1 cellular context compared by ENCODE assay signal in the genomic region with DNA sequence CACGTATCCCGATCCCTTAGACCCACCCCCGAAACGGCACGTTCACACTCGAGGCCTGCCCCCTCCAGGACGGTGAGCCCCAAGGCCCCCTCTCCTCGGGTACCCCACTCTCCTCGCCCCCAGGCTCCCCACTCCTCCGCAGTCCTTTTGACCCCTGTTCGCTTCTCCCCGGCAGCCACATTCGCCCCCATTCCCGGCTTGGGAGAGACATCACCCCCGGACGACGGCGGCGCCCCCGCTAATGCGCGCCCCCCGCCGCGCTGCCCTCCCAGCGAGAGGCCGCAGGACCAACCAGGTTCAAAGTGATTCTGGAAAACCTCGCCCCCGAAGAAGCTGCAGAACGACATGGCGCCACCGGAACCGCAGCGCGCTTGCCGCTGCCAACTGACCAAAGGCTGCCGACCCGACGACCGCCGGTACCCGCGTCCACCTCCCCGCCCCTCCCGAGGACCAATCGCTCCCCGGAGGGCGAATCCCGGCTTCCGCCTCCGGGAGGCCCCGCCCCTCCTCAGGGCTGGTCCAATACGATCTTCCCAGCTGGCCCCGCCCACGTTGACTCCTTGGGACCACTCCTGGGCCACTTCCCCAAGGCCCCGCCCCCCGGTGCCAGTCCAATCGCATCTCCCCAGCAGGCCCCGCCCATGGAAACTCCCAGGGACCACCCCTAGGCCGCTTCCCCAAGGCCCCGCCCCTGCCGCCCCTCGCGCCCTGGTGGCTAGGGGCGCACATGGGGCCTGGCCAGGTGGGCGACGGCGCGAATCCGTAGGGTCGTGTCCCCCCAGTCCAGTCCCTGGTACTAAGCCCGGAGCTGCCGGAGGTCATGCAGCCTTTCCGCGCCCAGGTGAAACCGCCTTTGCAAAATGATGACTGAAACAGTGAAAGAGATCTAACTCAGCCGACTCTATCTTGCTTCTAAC.
TF ChIP-seq lines count a peak whose summit lies in the region.

A gene with protein sequence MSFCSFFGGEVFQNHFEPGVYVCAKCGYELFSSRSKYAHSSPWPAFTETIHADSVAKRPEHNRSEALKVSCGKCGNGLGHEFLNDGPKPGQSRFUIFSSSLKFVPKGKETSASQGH (minus strand): TSS at position 390 of the 917 bp plus-strand sequence. CDS start 43 bp downstream, at position 347.

TF ChIP-seq in HEK293, 187 proteins besides CTCF, POLR2A, EP300 and RAD21 (continued from another document and continues in another):
- TF ChIP-seq, protein P1, sequence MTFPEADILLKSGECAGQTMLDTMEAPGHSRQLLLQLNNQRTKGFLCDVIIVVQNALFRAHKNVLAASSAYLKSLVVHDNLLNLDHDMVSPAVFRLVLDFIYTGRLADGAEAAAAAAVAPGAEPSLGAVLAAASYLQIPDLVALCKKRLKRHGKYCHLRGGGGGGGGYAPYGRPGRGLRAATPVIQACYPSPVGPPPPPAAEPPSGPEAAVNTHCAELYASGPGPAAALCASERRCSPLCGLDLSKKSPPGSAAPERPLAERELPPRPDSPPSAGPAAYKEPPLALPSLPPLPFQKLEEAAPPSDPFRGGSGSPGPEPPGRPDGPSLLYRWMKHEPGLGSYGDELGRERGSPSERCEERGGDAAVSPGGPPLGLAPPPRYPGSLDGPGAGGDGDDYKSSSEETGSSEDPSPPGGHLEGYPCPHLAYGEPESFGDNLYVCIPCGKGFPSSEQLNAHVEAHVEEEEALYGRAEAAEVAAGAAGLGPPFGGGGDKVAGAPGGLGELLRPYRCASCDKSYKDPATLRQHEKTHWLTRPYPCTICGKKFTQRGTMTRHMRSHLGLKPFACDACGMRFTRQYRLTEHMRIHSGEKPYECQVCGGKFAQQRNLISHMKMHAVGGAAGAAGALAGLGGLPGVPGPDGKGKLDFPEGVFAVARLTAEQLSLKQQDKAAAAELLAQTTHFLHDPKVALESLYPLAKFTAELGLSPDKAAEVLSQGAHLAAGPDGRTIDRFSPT (tag by site-specific recombination; IDR thresholded peaks at IDR 0.05) = peak; percentile 96
- TF ChIP-seq ZNF311 (tag by site-specific recombination; IDR thresholded peaks at IDR 0.05; ENCODE audit: borderline replicate concordance) (no peak), SALL2 (tag by site-specific recombination; IDR thresholded peaks at IDR 0.05; ENCODE audit: borderline replicate concordance) (no peak), ZNF548 (tag by site-specific recombination; IDR thresholded peaks at IDR 0.05) (no peak), ZBTB10 (tag by site-specific recombination; IDR thresholded peaks at IDR 0.05) (peak; percentile 72), GLIS2 (tag by site-specific recombination; IDR thresholded peaks at IDR 0.05) (peak; percentile 83), ZNF302 (tag by site-specific recombination; IDR thresholded peaks at IDR 0.05; ENCODE audit: low read depth) (no peak), ZNF24 (tag by site-specific recombination; IDR thresholded peaks at IDR 0.05) (0 out of 2 replicates have a peak, but pooled peaks have one; percentile 44), ZNF473 (tag by site-specific recombination; IDR thresholded peaks at IDR 0.05) (no peak), ZNF140 (tag by site-specific recombination; IDR thresholded peaks at IDR 0.05) (no peak), ZNF416 (tag by site-specific recombination; IDR thresholded peaks at IDR 0.05) (no peak), ZBTB44 (tag by site-specific recombination; IDR thresholded peaks at IDR 0.05) (no peak), ZNF501 (tag by site-specific recombination; IDR thresholded peaks at IDR 0.05) (no peak; the same call in 1 of the 2 replicates), ZNF513 (tag by site-specific recombination; IDR thresholded peaks at IDR 0.05) (no peak), ZNF280D (tag by site-specific recombination; IDR thresholded peaks at IDR 0.05) (no peak), ZNF792 (tag by site-specific recombination; IDR thresholded peaks at IDR 0.05) (no peak), IKZF3 (tag by site-specific recombination; IDR thresholded peaks at IDR 0.05) (no peak), ZNF449 (tag by site-specific recombination; IDR thresholded peaks at IDR 0.05) (no peak), WT1 (tag by site-specific recombination; IDR thresholded peaks at IDR 0.05) (no peak), HOXD13 (CRISPR knock-in tag; IDR thresholded peaks at IDR 0.05; ENCODE audit: borderline replicate concordance) (no peak), ZNF624 (tag by site-specific recombination; IDR thresholded peaks at IDR 0.05) (no peak), ZNF16 (tag by site-specific recombination; IDR thresholded peaks at IDR 0.05; ENCODE audit: low read depth) (no peak), ZNF426 (tag by site-specific recombination; IDR thresholded peaks at IDR 0.05) (no peak), ZNF335 (tag by site-specific recombination; conservative IDR thresholded peaks at IDR 0.05) (peak; percentile 89), GLI2 (tag by site-specific recombination; IDR thresholded peaks at IDR 0.05; ENCODE audit: borderline replicate concordance, low read depth) (no peak), ZXDB (tag by site-specific recombination; IDR thresholded peaks at IDR 0.05) (no peak; the same call in 1 of the 2 replicates), ZNF549 (tag by site-specific recombination; IDR thresholded peaks at IDR 0.05) (no peak), HOXA7 (CRISPR knock-in tag; IDR thresholded peaks at IDR 0.05; ENCODE audit: borderline replicate concordance) (no peak)
- TF ChIP-seq, protein P2, sequence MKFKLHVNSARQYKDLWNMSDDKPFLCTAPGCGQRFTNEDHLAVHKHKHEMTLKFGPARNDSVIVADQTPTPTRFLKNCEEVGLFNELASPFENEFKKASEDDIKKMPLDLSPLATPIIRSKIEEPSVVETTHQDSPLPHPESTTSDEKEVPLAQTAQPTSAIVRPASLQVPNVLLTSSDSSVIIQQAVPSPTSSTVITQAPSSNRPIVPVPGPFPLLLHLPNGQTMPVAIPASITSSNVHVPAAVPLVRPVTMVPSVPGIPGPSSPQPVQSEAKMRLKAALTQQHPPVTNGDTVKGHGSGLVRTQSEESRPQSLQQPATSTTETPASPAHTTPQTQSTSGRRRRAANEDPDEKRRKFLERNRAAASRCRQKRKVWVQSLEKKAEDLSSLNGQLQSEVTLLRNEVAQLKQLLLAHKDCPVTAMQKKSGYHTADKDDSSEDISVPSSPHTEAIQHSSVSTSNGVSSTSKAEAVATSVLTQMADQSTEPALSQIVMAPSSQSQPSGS (tag by site-specific recombination; IDR thresholded peaks at IDR 0.05; ENCODE audit: low read depth) = no peak
- TF ChIP-seq, protein P3, sequence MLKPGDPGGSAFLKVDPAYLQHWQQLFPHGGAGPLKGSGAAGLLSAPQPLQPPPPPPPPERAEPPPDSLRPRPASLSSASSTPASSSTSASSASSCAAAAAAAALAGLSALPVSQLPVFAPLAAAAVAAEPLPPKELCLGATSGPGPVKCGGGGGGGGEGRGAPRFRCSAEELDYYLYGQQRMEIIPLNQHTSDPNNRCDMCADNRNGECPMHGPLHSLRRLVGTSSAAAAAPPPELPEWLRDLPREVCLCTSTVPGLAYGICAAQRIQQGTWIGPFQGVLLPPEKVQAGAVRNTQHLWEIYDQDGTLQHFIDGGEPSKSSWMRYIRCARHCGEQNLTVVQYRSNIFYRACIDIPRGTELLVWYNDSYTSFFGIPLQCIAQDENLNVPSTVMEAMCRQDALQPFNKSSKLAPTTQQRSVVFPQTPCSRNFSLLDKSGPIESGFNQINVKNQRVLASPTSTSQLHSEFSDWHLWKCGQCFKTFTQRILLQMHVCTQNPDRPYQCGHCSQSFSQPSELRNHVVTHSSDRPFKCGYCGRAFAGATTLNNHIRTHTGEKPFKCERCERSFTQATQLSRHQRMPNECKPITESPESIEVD (tag by site-specific recombination; IDR thresholded peaks at IDR 0.05) = no peak
- TF ChIP-seq, protein P4, sequence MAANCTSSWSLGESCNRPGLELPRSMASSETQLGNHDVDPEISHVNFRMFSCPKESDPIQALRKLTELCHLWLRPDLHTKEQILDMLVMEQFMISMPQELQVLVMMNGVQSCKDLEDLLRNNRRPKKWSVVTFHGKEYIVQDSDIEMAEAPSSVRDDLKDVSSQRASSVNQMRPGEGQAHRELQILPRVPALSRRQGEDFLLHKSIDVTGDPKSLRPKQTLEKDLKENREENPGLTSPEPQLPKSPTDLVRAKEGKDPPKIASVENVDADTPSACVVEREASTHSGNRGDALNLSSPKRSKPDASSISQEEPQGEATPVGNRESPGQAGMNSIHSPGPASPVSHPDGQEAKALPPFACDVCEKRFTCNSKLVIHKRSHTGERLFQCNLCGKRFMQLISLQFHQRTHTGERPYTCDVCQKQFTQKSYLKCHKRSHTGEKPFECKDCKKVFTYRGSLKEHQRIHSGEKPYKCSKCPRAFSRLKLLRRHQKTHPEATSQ (tag by site-specific recombination; IDR thresholded peaks at IDR 0.05) = 0 out of 2 replicates have a peak, but pooled peaks have one; percentile 84
- TF ChIP-seq, protein P5, sequence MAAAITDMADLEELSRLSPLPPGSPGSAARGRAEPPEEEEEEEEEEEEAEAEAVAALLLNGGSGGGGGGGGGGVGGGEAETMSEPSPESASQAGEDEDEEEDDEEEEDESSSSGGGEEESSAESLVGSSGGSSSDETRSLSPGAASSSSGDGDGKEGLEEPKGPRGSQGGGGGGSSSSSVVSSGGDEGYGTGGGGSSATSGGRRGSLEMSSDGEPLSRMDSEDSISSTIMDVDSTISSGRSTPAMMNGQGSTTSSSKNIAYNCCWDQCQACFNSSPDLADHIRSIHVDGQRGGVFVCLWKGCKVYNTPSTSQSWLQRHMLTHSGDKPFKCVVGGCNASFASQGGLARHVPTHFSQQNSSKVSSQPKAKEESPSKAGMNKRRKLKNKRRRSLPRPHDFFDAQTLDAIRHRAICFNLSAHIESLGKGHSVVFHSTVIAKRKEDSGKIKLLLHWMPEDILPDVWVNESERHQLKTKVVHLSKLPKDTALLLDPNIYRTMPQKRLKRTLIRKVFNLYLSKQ (tag by site-specific recombination; IDR thresholded peaks at IDR 0.05; ENCODE audit: borderline replicate concordance) = no peak
